17 cellular contexts compared by ENCODE assay signal in the genomic region with DNA sequence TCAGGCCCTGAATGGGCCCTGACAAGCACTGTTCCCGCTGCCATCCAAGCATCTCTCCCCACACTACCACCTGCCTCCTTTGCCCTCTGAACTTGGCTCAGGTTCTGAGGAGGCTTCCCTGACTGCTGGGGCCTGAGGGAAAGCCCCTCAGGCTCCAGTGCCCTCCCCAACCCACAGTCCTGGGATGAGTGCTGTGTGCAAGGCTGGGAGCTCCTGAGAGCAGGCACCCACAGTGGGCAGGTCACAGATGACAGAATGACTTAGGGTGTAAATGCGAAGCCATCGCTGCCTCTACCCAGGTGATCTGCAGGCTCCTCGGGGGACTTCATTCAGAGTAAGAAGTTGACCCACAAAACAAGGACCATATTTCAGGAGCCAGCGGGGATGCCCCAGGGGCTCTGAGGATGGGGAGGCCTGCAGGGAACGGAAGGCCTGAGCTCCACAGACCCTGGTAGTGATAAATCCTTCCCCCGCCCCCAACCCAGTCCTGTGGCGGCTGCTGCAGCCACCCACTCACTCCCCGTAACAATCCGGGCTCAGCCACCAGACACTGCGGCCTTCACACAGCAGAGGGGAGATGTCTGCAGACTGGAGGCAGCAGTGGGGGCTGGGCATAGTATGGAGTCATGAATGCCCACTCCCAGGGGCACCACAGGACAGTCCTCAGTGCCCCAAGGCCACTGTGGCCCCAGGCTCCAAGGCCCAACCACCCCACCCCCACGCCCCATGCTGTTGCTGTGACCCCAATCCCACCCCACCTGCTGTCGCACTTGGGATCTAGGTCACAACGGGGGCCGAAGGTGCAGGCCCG. TPM values are rescaled to one million over a fixed set of nuclear protein-coding genes. Genes with fewer than 3 reads are reported as not detected.
DNase-seq lines count a peak whose midpoint lies in the region; TF ChIP-seq lines count a peak whose summit lies in the region.
"Had no signal": no experiment of that assay in that cellular context is flagged by ENCODE, and none has a peak within 500 bp of the region (broad histone marks: within the 10 kb centered on the region; RNA-seq: fewer than 3 reads in every experiment).

No MANE protein-coding gene starts in this region.

- H3K27me3 ChIP-seq in BLaER1: no peaks in the 10 kb centered on the region
- no peaks in the 10 kb centered on the region for H3K27me3 ChIP-seq in hepatocyte
- no peaks in the 10 kb centered on the region for H3K27me3 ChIP-seq in parathyroid adenoma (ENCODE audit: control insufficient read depth, insufficient read depth, low read length)
- H3K27me3 ChIP-seq in CD4-positive, alpha-beta memory T cell (ENCODE audit: insufficient read depth, low read length): no peaks in the 10 kb centered on the region
- H3K27me3 ChIP-seq in tibial artery: no peaks in the 10 kb centered on the region
- no peaks in the 10 kb centered on the region for H3K27me3 ChIP-seq in GM23248 (replicated peaks; ENCODE audit: insufficient read depth)

- CTCF ChIA-PET in CD4-positive, alpha-beta memory T cell (lab: Charles Lee; ENCODE audit: partially characterized antibody): no interaction called here
- CTCF ChIA-PET in activated naive CD4-positive, alpha-beta T cell treated with anti-CD3 and anti-CD28 coated beads for 36 hours (lab: Charles Lee): interaction anchor here (0.5 kb wide), 1 partner anchor 156 kb away, joined by 3 read pairs; no protein-coding TSS in a partner anchor

- H3K36me3 ChIP-seq in BLaER1: peaks cover 20% of the 10 kb centered on the region
- no peaks in the 10 kb centered on the region for H3K36me3 ChIP-seq in hepatocyte (replicated peaks; ENCODE audit: insufficient read depth, low read depth)
- H3K36me3 ChIP-seq in parathyroid adenoma (ENCODE audit: control insufficient read depth, insufficient read depth, low read length): no peaks in the 10 kb centered on the region
- H3K36me3 ChIP-seq in CD4-positive, alpha-beta memory T cell (ENCODE audit: insufficient read depth, low read length): no peaks in the 10 kb centered on the region
- H3K36me3 ChIP-seq in tibial artery: no peaks in the 10 kb centered on the region
- H3K36me3 ChIP-seq in GM23248 (ENCODE audit: low read depth): no peaks in the 10 kb centered on the region
- H3K36me3 ChIP-seq: HAP-1 had no signal

- peak overlapping the region; percentile 66 for H3K9ac ChIP-seq in BLaER1
- no peak overlapping the region for H3K9ac ChIP-seq in parathyroid adenoma
- no peak overlapping the region for H3K9ac ChIP-seq in GM23248

- no peaks in the 10 kb centered on the region for H3F3A ChIP-seq in GM23248 (ENCODE audit: insufficient read depth)

- intact Hi-C loops in CD4-positive, alpha-beta memory T cell (cut with micrococcal nuclease): no loop called here
- intact Hi-C loops in tibial artery (cut with DNase I; ENCODE audit: low total_unique reads): no loop called here
- intact Hi-C loops in activated naive CD4-positive, alpha-beta T cell treated with anti-CD3 and anti-CD28 coated beads for 36 hours (cut with micrococcal nuclease): no loop called here

- H2AFZ ChIP-seq in hepatocyte (no peak overlapping the region), parathyroid adenoma (no peak overlapping the region), GM23248 (no peak overlapping the region)

- H3K9me3 ChIP-seq in BLaER1 (no peaks in the 10 kb centered on the region), hepatocyte (ENCODE audit: low read depth) (no peaks in the 10 kb centered on the region), parathyroid adenoma (ENCODE audit: control insufficient read depth, low read length) (no peaks in the 10 kb centered on the region), tibial artery (no peaks in the 10 kb centered on the region), GM23248 (ENCODE audit: low read depth) (no peaks in the 10 kb centered on the region)
- H3K9me3 ChIP-seq in CD4-positive, alpha-beta memory T cell (ENCODE audit: control insufficient read depth in 1 of 2, low read length in 2 of 2): no peaks in the 10 kb centered on the region
- H3K9me3 ChIP-seq: HAP-1 had no signal

- TF ChIP-seq CTCF in hepatocyte (IDR thresholded peaks at IDR 0.05; ENCODE audit: poor library complexity) (no peak), parathyroid adenoma (IDR thresholded peaks at IDR 0.05) (no peak), tibial artery (IDR thresholded peaks at IDR 0.05) (no peak)

- no peak overlapping the region for H3K4me3 Mint-ChIP-seq in CD4-positive, alpha-beta memory T cell
- H3K4me3 Mint-ChIP-seq in activated naive CD4-positive, alpha-beta T cell treated with anti-CD3 and anti-CD28 coated beads for 36 hours: no peak overlapping the region
- H3K4me3 Mint-ChIP-seq: activated naive CD8-positive, alpha-beta T cell treated with anti-CD3 and anti-CD28 coated beads, Interleukin-2, amount 10 ng/mL, durations not matched to agents 7 days and 5 days had no signal

- peaks cover 84% of the 10 kb centered on the region for H4K20me1 ChIP-seq in BLaER1
- H4K20me1 ChIP-seq in hepatocyte (ENCODE audit: insufficient read depth, poor library complexity, severe bottlenecking): peaks cover 51% of the 10 kb centered on the region
- 0 out of 2 replicates have a peak, but pooled peaks cover 2% of the 10 kb centered on the region for H4K20me1 ChIP-seq in GM23248 (ENCODE audit: insufficient read depth)

- peaks cover 99% of the 10 kb centered on the region for H3K79me2 ChIP-seq in hepatocyte
- peaks cover 64% of the 10 kb centered on the region for H3K79me2 ChIP-seq in parathyroid adenoma
- H3K79me2 ChIP-seq in GM23248 (ENCODE audit: insufficient read depth): peaks cover 68% of the 10 kb centered on the region

- DNase-seq in SK-N-DZ (ENCODE audit: low spot score) (peak; percentile 46), hepatocyte (ENCODE audit: low spot score) (no peak), tibial artery (no peak), GM23248 (no peak)
- no peak for DNase-seq in CD4-positive, alpha-beta memory T cell
- no peak for DNase-seq in activated naive CD4-positive, alpha-beta T cell treated with anti-CD3 and anti-CD28 coated beads for 36 hours
- DNase-seq: activated CD4-positive, alpha-beta T cell treated with anti-CD3 and anti-CD28 coated beads for 48 hours; activated naive CD8-positive, alpha-beta T cell treated with anti-CD3 and anti-CD28 coated beads, Interleukin-2, amount 10 ng/mL, durations not matched to agents 7 days and 5 days; caudate nucleus; effector memory CD4-positive, alpha-beta T cell; hippocampal formation; NCI-H1930; PC-3 had no signal

- WGBS in hepatocyte (ENCODE audit: low lambda C conversion rate, missing lambda C conversion rate): 75% methylated on average over 16 of the region's 16 CpGs
- 93 to 95% methylated on average over 15 to 16 of the region's 16 CpGs for WGBS in GM23248 (ENCODE audit: low coverage in 1 of 2, low lambda C conversion rate in 2 of 2, missing lambda C conversion rate in 2 of 2), 2 experiments

- POLR2A ChIA-PET in CD4-positive, alpha-beta memory T cell (lab: Charles Lee; ENCODE audit: partially characterized antibody): no interaction called here

- H3K9me3 Mint-ChIP-seq in CD4-positive, alpha-beta memory T cell: no peaks in the 10 kb centered on the region
- H3K9me3 Mint-ChIP-seq in activated naive CD4-positive, alpha-beta T cell treated with anti-CD3 and anti-CD28 coated beads for 36 hours: no peaks in the 10 kb centered on the region
- H3K9me3 Mint-ChIP-seq: activated naive CD8-positive, alpha-beta T cell treated with anti-CD3 and anti-CD28 coated beads, Interleukin-2, amount 10 ng/mL, durations not matched to agents 7 days and 5 days had no signal

- H3K9me2 ChIP-seq in hepatocyte (replicated peaks; ENCODE audit: insufficient read depth): no peaks in the 10 kb centered on the region
- H3K9me2 ChIP-seq in GM23248 (ENCODE audit: insufficient read depth): no peaks in the 10 kb centered on the region

- H3K4me3 ChIP-seq in BLaER1 (no peak overlapping the region), hepatocyte (no peak overlapping the region), parathyroid adenoma (ENCODE audit: low read depth, low read length) (no peak overlapping the region), tibial artery (no peak overlapping the region), GM23248 (no peak overlapping the region)
- H3K4me3 ChIP-seq in CD4-positive, alpha-beta memory T cell (ENCODE audit: low read length in 2 of 2): no peak overlapping the region
- H3K4me3 ChIP-seq: HAP-1, SK-N-MC had no signal

- H3K36me3 Mint-ChIP-seq in CD4-positive, alpha-beta memory T cell: no peaks in the 10 kb centered on the region
- no peaks in the 10 kb centered on the region for H3K36me3 Mint-ChIP-seq in activated naive CD4-positive, alpha-beta T cell treated with anti-CD3 and anti-CD28 coated beads for 36 hours (ENCODE audit: low read depth)
- H3K36me3 Mint-ChIP-seq: activated naive CD8-positive, alpha-beta T cell treated with anti-CD3 and anti-CD28 coated beads, Interleukin-2, amount 10 ng/mL, durations not matched to agents 7 days and 5 days had no signal

- in situ Hi-C loops in GM23248 (cut with MboI): no loop called here

- peaks cover 100% of the 10 kb centered on the region for H3K4me1 ChIP-seq in BLaER1
- peaks cover 92% of the 10 kb centered on the region for H3K4me1 ChIP-seq in hepatocyte (ENCODE audit: insufficient read depth)
- H3K4me1 ChIP-seq in parathyroid adenoma: peaks cover 59% of the 10 kb centered on the region
- no peaks in the 10 kb centered on the region for H3K4me1 ChIP-seq in CD4-positive, alpha-beta memory T cell (ENCODE audit: insufficient read depth, low read length)
- H3K4me1 ChIP-seq in tibial artery: peaks cover 0 to 27% (median 22%) of the 10 kb centered on the region in 4 donors
- H3K4me1 ChIP-seq in GM23248 (ENCODE audit: insufficient read depth): peaks cover 22% of the 10 kb centered on the region
- H3K4me1 ChIP-seq: HAP-1 had no signal

- H3K27me3 Mint-ChIP-seq in CD4-positive, alpha-beta memory T cell: no peaks in the 10 kb centered on the region
- no peaks in the 10 kb centered on the region for H3K27me3 Mint-ChIP-seq in activated naive CD4-positive, alpha-beta T cell treated with anti-CD3 and anti-CD28 coated beads for 36 hours (ENCODE audit: low read depth)

- H3K27ac ChIP-seq in BLaER1: peak overlapping the region; percentile 96
- H3K27ac ChIP-seq in hepatocyte: peak overlapping the region; percentile 11
- H3K27ac ChIP-seq in parathyroid adenoma: peak overlapping the region; percentile 98
- no peak overlapping the region for H3K27ac ChIP-seq in CD4-positive, alpha-beta memory T cell (ENCODE audit: low read depth, low read length)
- no peak overlapping the region for H3K27ac ChIP-seq in tibial artery
- no peak overlapping the region for H3K27ac ChIP-seq in GM23248
- H3K27ac ChIP-seq: SK-N-MC had no signal

- H3K4me2 ChIP-seq in BLaER1 (peak overlapping the region; percentile 100), hepatocyte (no peak overlapping the region), parathyroid adenoma (ENCODE audit: low read length) (no peak overlapping the region), GM23248 (ENCODE audit: unreplicated experiment) (no peak overlapping the region)

- H3K27ac Mint-ChIP-seq in CD4-positive, alpha-beta memory T cell: peak overlapping the region in 2 of 7 donors; percentile 8 to 47
- H3K27ac Mint-ChIP-seq in activated naive CD4-positive, alpha-beta T cell treated with anti-CD3 and anti-CD28 coated beads for 36 hours: no peak overlapping the region
- H3K27ac Mint-ChIP-seq: activated naive CD8-positive, alpha-beta T cell treated with anti-CD3 and anti-CD28 coated beads, Interleukin-2, amount 10 ng/mL, durations not matched to agents 7 days and 5 days had no signal

- no peaks in the 10 kb centered on the region for H3K4me1 Mint-ChIP-seq in CD4-positive, alpha-beta memory T cell
- no peaks in the 10 kb centered on the region for H3K4me1 Mint-ChIP-seq in activated naive CD4-positive, alpha-beta T cell treated with anti-CD3 and anti-CD28 coated beads for 36 hours (ENCODE audit: low read depth)

RNA-seq across cellular contexts. Expression of a gene that starts 8.9 kb away (rescaled TPM):
- polyA plus RNA-seq in SK-N-DZ (2014; cell fraction: cytosol; rRNA removed): 73.3 and 73.9 TPM in 2 replicates
- 151 and 178 TPM in 2 replicates for polyA plus RNA-seq in SK-N-DZ (2014; cell fraction: nucleus; rRNA removed)
- total RNA-seq in hepatocyte: 107 and 109 TPM in 2 replicates
- polyA plus RNA-seq in hepatocyte: 113 and 122 TPM in 2 replicates
- 100 to 1,000 TPM in 1 of 2 experiments, 10 to 100 TPM in 1; 99.4 to 103 TPM for total RNA-seq in CD4-positive, alpha-beta memory T cell
- polyA plus RNA-seq in CD4-positive, alpha-beta memory T cell: 100 to 1,000 TPM; 141 to 163 TPM
- total RNA-seq in GM23248 (2014; rRNA removed; shearing (Covaris generic)): 33.0 and 33.1 TPM in 2 replicates
- polyA plus RNA-seq in GM23248 (2016; fragmentation: Nextera tagmentation; extraction: Ambion mirVana): 23.9 and 24.3 TPM in 2 replicates
- total RNA-seq in activated naive CD4-positive, alpha-beta T cell treated with anti-CD3 and anti-CD28 coated beads for 36 hours: 10 to 100 TPM; 50.4 to 51.1 TPM

Comparison
In these comparisons a context has a peak if more than half of its experiments do, and no peak if none do; other contexts are left out.
1. H3K27ac ChIP-seq: peak in BLaER1 (single experiment), hepatocyte (single experiment) and parathyroid adenoma (single experiment); none in CD4-positive, alpha-beta memory T cell (single experiment), tibial artery (0 of 2) and GM23248 (single experiment).